18 cellular contexts compared by ENCODE assay signal in the genomic region with DNA sequence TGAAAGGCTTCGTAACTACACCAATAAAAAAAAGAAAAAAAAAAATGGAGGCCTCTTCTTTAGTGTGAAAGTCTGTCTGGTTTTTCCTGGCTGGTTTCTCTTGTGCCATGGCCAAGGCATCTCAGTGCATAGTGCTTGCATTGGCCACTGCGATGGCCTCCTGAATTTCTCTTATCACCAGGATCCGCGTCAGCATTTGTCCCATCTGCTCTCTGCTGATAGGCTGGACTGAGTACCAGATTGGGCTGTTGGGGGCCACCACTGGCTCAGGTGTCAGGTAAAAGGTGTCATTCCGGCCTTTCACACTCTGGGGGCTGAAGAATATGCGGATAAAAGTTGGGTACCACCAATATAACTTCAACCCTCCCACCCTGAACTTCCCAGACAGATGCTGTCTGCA. TPM values are rescaled to one million over a fixed set of nuclear protein-coding genes. Genes with fewer than 3 reads are reported as not detected.
DNase-seq lines count a peak whose midpoint lies in the region; ATAC-seq and TF ChIP-seq lines count a peak whose summit lies in the region.
"Had no signal": no experiment of that assay in that cellular context is flagged by ENCODE, and none has a peak within 500 bp of the region (broad histone marks: within the 10 kb centered on the region; RNA-seq: fewer than 3 reads in every experiment).

No MANE protein-coding gene starts in this region.

- H3K27ac Mint-ChIP-seq in activated CD4-positive, alpha-beta memory T cell treated with anti-CD3 and anti-CD28 coated beads, Interleukin-2, amount 10 ng/mL, durations not matched to agents 7 days and 5 days = peak overlapping the region; percentile 31
- no peak overlapping the region for H3K27ac Mint-ChIP-seq in activated CD4-positive, alpha-beta memory T cell treated with anti-CD3 and anti-CD28 coated beads for 36 hours
- H3K27ac Mint-ChIP-seq in CD8-positive, alpha-beta T cell = peak overlapping the region; percentile 62
- peak overlapping the region; percentile 51 for H3K27ac Mint-ChIP-seq in nephron progenitor cell

- intact Hi-C loops in activated CD4-positive, alpha-beta memory T cell treated with anti-CD3 and anti-CD28 coated beads for 36 hours (cut with micrococcal nuclease) = no loop called here
- intact Hi-C loops in CD8-positive, alpha-beta T cell (cut with DNase I, micrococcal nuclease) = no loop called here
- intact Hi-C loops in ascending aorta (cut with DNase I) = loop anchor here (5.0 kb wide), 1 partner anchor 77 kb away; no protein-coding TSS in a partner anchor

- peaks cover 69% of the 10 kb centered on the region for H3K36me3 Mint-ChIP-seq in activated CD4-positive, alpha-beta memory T cell treated with anti-CD3 and anti-CD28 coated beads, Interleukin-2, amount 10 ng/mL, durations not matched to agents 7 days and 5 days (ENCODE audit: low read depth)
- peaks cover 55% of the 10 kb centered on the region for H3K36me3 Mint-ChIP-seq in activated CD4-positive, alpha-beta memory T cell treated with anti-CD3 and anti-CD28 coated beads for 36 hours
- peaks cover 65% of the 10 kb centered on the region for H3K36me3 Mint-ChIP-seq in CD8-positive, alpha-beta T cell
- H3K36me3 Mint-ChIP-seq in nephron progenitor cell (ENCODE audit: low read depth) = peaks cover 56% of the 10 kb centered on the region

- peaks cover 23% of the 10 kb centered on the region for H3K36me3 ChIP-seq in CD8-positive, alpha-beta T cell (ENCODE audit: insufficient read depth, low read length)
- H3K36me3 ChIP-seq in ascending aorta = peaks cover 45 to 62% of the 10 kb centered on the region in 2 donors

- POLR2A ChIA-PET in activated CD4-positive, alpha-beta memory T cell treated with anti-CD3 and anti-CD28 coated beads, Interleukin-2, amount 10 ng/mL, durations not matched to agents 7 days and 5 days (lab: Charles Lee) = interaction anchor here (2.3 to 2.8 kb wide), 2 partner anchors 9 to 23 kb away, joined by 10 to 25 read pairs; a partner anchor contains a TSS
- POLR2A ChIA-PET in activated CD4-positive, alpha-beta memory T cell treated with anti-CD3 and anti-CD28 coated beads for 36 hours (lab: Charles Lee) = interaction anchor here (2.2 kb wide), 1 partner anchor 8 kb away, joined by 10 read pairs; a partner anchor contains a TSS
- POLR2A ChIA-PET in CD8-positive, alpha-beta T cell (lab: Charles Lee) = interaction anchor here (1.5 kb wide), 1 partner anchor 24 kb away, joined by 5 read pairs; a partner anchor contains a TSS

- no peak for TF ChIP-seq CTCF in CD8-positive, alpha-beta T cell (IDR thresholded peaks at IDR 0.05)
- TF ChIP-seq CTCF in ascending aorta (IDR thresholded peaks at IDR 0.05) (no peak), nephron progenitor cell (IDR thresholded peaks at IDR 0.05) (no peak)

- no peak overlapping the region for H3K4me3 Mint-ChIP-seq in activated CD4-positive, alpha-beta memory T cell treated with anti-CD3 and anti-CD28 coated beads, Interleukin-2, amount 10 ng/mL, durations not matched to agents 7 days and 5 days
- no peak overlapping the region for H3K4me3 Mint-ChIP-seq in activated CD4-positive, alpha-beta memory T cell treated with anti-CD3 and anti-CD28 coated beads for 36 hours
- H3K4me3 Mint-ChIP-seq in CD8-positive, alpha-beta T cell = no peak overlapping the region
- H3K4me3 Mint-ChIP-seq in nephron progenitor cell = no peak overlapping the region

- H3K9me3 Mint-ChIP-seq in activated CD4-positive, alpha-beta memory T cell treated with anti-CD3 and anti-CD28 coated beads, Interleukin-2, amount 10 ng/mL, durations not matched to agents 7 days and 5 days = no peaks in the 10 kb centered on the region
- H3K9me3 Mint-ChIP-seq in activated CD4-positive, alpha-beta memory T cell treated with anti-CD3 and anti-CD28 coated beads for 36 hours = no peaks in the 10 kb centered on the region
- H3K9me3 Mint-ChIP-seq in CD8-positive, alpha-beta T cell = no peaks in the 10 kb centered on the region
- H3K9me3 Mint-ChIP-seq in nephron progenitor cell = no peaks in the 10 kb centered on the region
- H3K9me3 Mint-ChIP-seq: activated T-helper 2 cell treated with anti-CD3 and anti-CD28 coated beads, Interferon-gamma antibody, Interleukin-2, Interleukin-4, amounts not matched to agents 10 μg/mL and 5 μg/mL and 100 μg/mL, durations not matched to agents 14 hours and 24 hours and 36 hours had no signal

- no peak overlapping the region for H3K4me3 ChIP-seq in CD8-positive, alpha-beta T cell (ENCODE audit: low read depth, low read length)
- H3K4me3 ChIP-seq in ascending aorta = no peak overlapping the region

- CTCF ChIA-PET in activated CD4-positive, alpha-beta memory T cell treated with anti-CD3 and anti-CD28 coated beads, Interleukin-2, amount 10 ng/mL, durations not matched to agents 7 days and 5 days (lab: Charles Lee) = no interaction called here
- CTCF ChIA-PET in activated CD4-positive, alpha-beta memory T cell treated with anti-CD3 and anti-CD28 coated beads for 36 hours (lab: Charles Lee) = interaction anchor here (1.2 to 2.0 kb wide), 2 partner anchors 8 to 310 kb away, joined by 3 to 12 read pairs; a partner anchor contains a TSS
- CTCF ChIA-PET in CD8-positive, alpha-beta T cell (lab: Charles Lee) = interaction anchor here (2.1 kb wide), 1 partner anchor 42 kb away, joined by 7 read pairs; no protein-coding TSS in a partner anchor

- H3K27ac ChIP-seq in CD8-positive, alpha-beta T cell (ENCODE audit: low read depth, low read length) = no peak overlapping the region
- peak overlapping the region; percentile 92 to 96 for H3K27ac ChIP-seq in ascending aorta

- H3K4me1 Mint-ChIP-seq in activated CD4-positive, alpha-beta memory T cell treated with anti-CD3 and anti-CD28 coated beads, Interleukin-2, amount 10 ng/mL, durations not matched to agents 7 days and 5 days = peaks cover 38% of the 10 kb centered on the region
- peaks cover 34% of the 10 kb centered on the region for H3K4me1 Mint-ChIP-seq in activated CD4-positive, alpha-beta memory T cell treated with anti-CD3 and anti-CD28 coated beads for 36 hours (ENCODE audit: low read depth)
- H3K4me1 Mint-ChIP-seq in CD8-positive, alpha-beta T cell (ENCODE audit: low read depth) = peaks cover 24% of the 10 kb centered on the region
- H3K4me1 Mint-ChIP-seq in nephron progenitor cell = peaks cover 42% of the 10 kb centered on the region

- DNase-seq in activated CD4-positive, alpha-beta memory T cell treated with anti-CD3 and anti-CD28 coated beads, Interleukin-2, amount 10 ng/mL, durations not matched to agents 7 days and 5 days = no peak
- no peak for DNase-seq in activated CD4-positive, alpha-beta memory T cell treated with anti-CD3 and anti-CD28 coated beads for 36 hours
- DNase-seq in CD8-positive, alpha-beta T cell = no peak
- DNase-seq in ascending aorta (ENCODE audit: low spot score in 2 of 2) (no peak), nephron progenitor cell (no peak), NCI-H187 (lab: John Stamatoyannopoulos, UW) (no peak), 8988T (no peak), SIG-M5 treated with dmso at 0.1 percent for 504 hours (lab: John Stamatoyannopoulos, UW; ENCODE audit: unreplicated experiment) (no peak)
- DNase-seq: ACHN; activated CD8-positive, alpha-beta memory T cell treated with anti-CD3 and anti-CD28 coated beads for 24 hours; foreskin fibroblast; H7; KG1; NCI-H2081 treated with DMSO at 0.1 percent for 48 hours; NCI-H510A treated with DMSO at 0.1 percent for 48 hours; nucleus accumbens; upper lobe of right lung had no signal

- H3K27me3 Mint-ChIP-seq in activated CD4-positive, alpha-beta memory T cell treated with anti-CD3 and anti-CD28 coated beads, Interleukin-2, amount 10 ng/mL, durations not matched to agents 7 days and 5 days = no peaks in the 10 kb centered on the region
- no peaks in the 10 kb centered on the region for H3K27me3 Mint-ChIP-seq in activated CD4-positive, alpha-beta memory T cell treated with anti-CD3 and anti-CD28 coated beads for 36 hours
- no peaks in the 10 kb centered on the region for H3K27me3 Mint-ChIP-seq in CD8-positive, alpha-beta T cell (ENCODE audit: low read depth)
- H3K27me3 Mint-ChIP-seq in nephron progenitor cell (ENCODE audit: low read depth, poor library complexity) = no peaks in the 10 kb centered on the region

- no peak for ATAC-seq in CD8-positive, alpha-beta T cell
- ATAC-seq: upper lobe of right lung had no signal

- peaks cover 13% of the 10 kb centered on the region for H3K4me1 ChIP-seq in CD8-positive, alpha-beta T cell (ENCODE audit: insufficient read depth, low read length)
- peaks cover 0 to 8% of the 10 kb centered on the region in 2 donors for H3K4me1 ChIP-seq in ascending aorta

- H3K9me3 ChIP-seq in CD8-positive, alpha-beta T cell (ENCODE audit: low read length) = no peaks in the 10 kb centered on the region
- H3K9me3 ChIP-seq in ascending aorta = no peaks in the 10 kb centered on the region
- H3K9me3 ChIP-seq: upper lobe of right lung had no signal

- no peaks in the 10 kb centered on the region for H3K27me3 ChIP-seq in CD8-positive, alpha-beta T cell (ENCODE audit: insufficient read depth, low read length)
- no peaks in the 10 kb centered on the region for H3K27me3 ChIP-seq in ascending aorta
- H3K27me3 ChIP-seq: upper lobe of right lung had no signal

RNA-seq across cellular contexts. Expression of a gene that starts 1.1 kb away (rescaled TPM):
- total RNA-seq in activated CD4-positive, alpha-beta memory T cell treated with anti-CD3 and anti-CD28 coated beads, Interleukin-2, amount 10 ng/mL, durations not matched to agents 7 days and 5 days = 100 to 1,000 TPM; 131 to 133 TPM
- total RNA-seq in activated CD4-positive, alpha-beta memory T cell treated with anti-CD3 and anti-CD28 coated beads for 36 hours = 100 to 1,000 TPM; 430 to 454 TPM
- total RNA-seq in CD8-positive, alpha-beta T cell = 100 to 1,000 TPM; 115 to 117 TPM
- total RNA-seq in ascending aorta = 101 TPM

RNA-seq across cellular contexts. Expression of a gene that starts 8.4 kb away (rescaled TPM):
- total RNA-seq in activated CD4-positive, alpha-beta memory T cell treated with anti-CD3 and anti-CD28 coated beads, Interleukin-2, amount 10 ng/mL, durations not matched to agents 7 days and 5 days = 100 to 1,000 TPM in 1 of 2 experiments, 10 to 100 TPM in 1; 98.1 to 108 TPM
- 100 to 1,000 TPM; 101 to 106 TPM for total RNA-seq in activated CD4-positive, alpha-beta memory T cell treated with anti-CD3 and anti-CD28 coated beads for 36 hours
- total RNA-seq in CD8-positive, alpha-beta T cell = 10 to 100 TPM; 44.4 to 48.5 TPM
- total RNA-seq in ascending aorta = 200 TPM

RNA-seq across cellular contexts. Expression of a gene that starts 12.0 kb away (rescaled TPM):
- 10 to 100 TPM; 21.6 to 24.5 TPM for total RNA-seq in activated CD4-positive, alpha-beta memory T cell treated with anti-CD3 and anti-CD28 coated beads, Interleukin-2, amount 10 ng/mL, durations not matched to agents 7 days and 5 days
- 10 to 100 TPM; 26.2 to 26.5 TPM for total RNA-seq in activated CD4-positive, alpha-beta memory T cell treated with anti-CD3 and anti-CD28 coated beads for 36 hours
- 10 to 100 TPM; 12.0 to 13.2 TPM for total RNA-seq in CD8-positive, alpha-beta T cell
- total RNA-seq in ascending aorta = 73.1 TPM

RNA-seq across cellular contexts. Expression of a gene that starts 23.1 kb away (rescaled TPM):
- total RNA-seq in activated CD4-positive, alpha-beta memory T cell treated with anti-CD3 and anti-CD28 coated beads, Interleukin-2, amount 10 ng/mL, durations not matched to agents 7 days and 5 days = 100 to 1,000 TPM; 135 to 148 TPM
- total RNA-seq in activated CD4-positive, alpha-beta memory T cell treated with anti-CD3 and anti-CD28 coated beads for 36 hours = 100 to 1,000 TPM; 139 to 144 TPM
- total RNA-seq in CD8-positive, alpha-beta T cell = 100 to 1,000 TPM; 112 to 130 TPM
- 115 TPM for total RNA-seq in ascending aorta

RNA-seq across cellular contexts. Expression of a gene that starts 40.3 kb away (rescaled TPM):
- total RNA-seq in activated CD4-positive, alpha-beta memory T cell treated with anti-CD3 and anti-CD28 coated beads, Interleukin-2, amount 10 ng/mL, durations not matched to agents 7 days and 5 days = 10 to 100 TPM; 48.4 to 49.9 TPM
- 10 to 100 TPM; 32.7 to 32.8 TPM for total RNA-seq in activated CD4-positive, alpha-beta memory T cell treated with anti-CD3 and anti-CD28 coated beads for 36 hours
- 10 to 100 TPM; 41.5 to 41.8 TPM for total RNA-seq in CD8-positive, alpha-beta T cell
- total RNA-seq in ascending aorta = 71.9 TPM
